In genomic region chr6:169453221-169453620, GRCh38 we compare ENCODE assay signal across 30 cellular contexts.
A peak's percentile ranks its signal among the peaks of the same experiment; 100 is the strongest.
DNase-seq lines count a peak whose midpoint lies in the region; ATAC-seq and TF ChIP-seq lines count a peak whose summit lies in the region.
"Had no signal": no experiment of that assay in that cellular context is flagged by ENCODE, and none has a peak within 500 bp of the region (broad histone marks: within the 10 kb centered on the region; RNA-seq: fewer than 3 reads in every experiment).

No MANE protein-coding gene starts in this region.

- peak overlapping the region; percentile 95 for H3K4ac ChIP-seq in IMR-90 (ENCODE audit: low read depth, low read length)

- H4K20me1 ChIP-seq in IMR-90 (ENCODE audit: insufficient read depth, low read length) = no peaks in the 10 kb centered on the region

- H3K4me3 ChIP-seq in IMR-90 (ENCODE audit: insufficient read depth, low read depth, low read length) (no peak overlapping the region), fibroblast of mammary gland (ENCODE audit: control insufficient read depth, low read depth, low read length) (no peak overlapping the region), skin epidermis (no peak overlapping the region), vagina (no peak overlapping the region), prostate gland (no peak overlapping the region)
- H3K4me3 ChIP-seq: cardiac muscle cell, colonic mucosa had no signal

- H4K5ac ChIP-seq in IMR-90 (ENCODE audit: low read depth, low read length) = peak overlapping the region; percentile 90

- H2AK5ac ChIP-seq in IMR-90 (ENCODE audit: low read depth, low read length) = peak overlapping the region; percentile 87

- peaks cover 21% of the 10 kb centered on the region for H3K4me1 ChIP-seq in IMR-90 (ENCODE audit: control insufficient read depth, insufficient read depth, low read length)
- peaks cover 19% of the 10 kb centered on the region for H3K4me1 ChIP-seq in vagina
- H3K4me1 ChIP-seq in prostate gland (replicated peaks) = no peaks in the 10 kb centered on the region
- H3K4me1 ChIP-seq: colonic mucosa had no signal

- H4K8ac ChIP-seq in IMR-90 (ENCODE audit: low read depth in 2 of 2, low read length in 2 of 2) = peak overlapping the region; percentile 92 to 95; a peak in 3 of 4 replicates

- dilution Hi-C loops in IMR-90 (cut with HindIII; ENCODE audit: low sequenced_read_pairs, unreplicated experiment) = no loop called here

- H3K79me1 ChIP-seq in IMR-90 (ENCODE audit: low read depth in 1 of 2, low read length in 2 of 2) = no peaks in the 10 kb centered on the region

- DNase-seq in IMR-90 = no peak
- peak; percentile 36 for DNase-seq in fibroblast of mammary gland (ENCODE audit: low read depth)
- no peak for DNase-seq in vagina (ENCODE audit: extremely low spot score in 2 of 2)
- DNase-seq in NCI-H2227 (lab: John Stamatoyannopoulos, UW; ENCODE audit: unreplicated experiment) = no peak
- no peak for DNase-seq in prostate gland (ENCODE audit: low spot score)
- no peak for DNase-seq in Right ventricle myocardium inferior (ENCODE audit: missing footprints)
- DNase-seq: activated CD4-positive, alpha-beta T cell treated with anti-CD3 and anti-CD28 coated beads, Interleukin-2, amount 50 U/mL, for 4 hours; activated CD8-positive, alpha-beta memory T cell treated with anti-CD3 and anti-CD28 coated beads, Interleukin-2, amount 10 ng/mL, durations not matched to agents 7 days and 5 days; activated gamma-delta T cell; activated naive CD8-positive, alpha-beta T cell treated with anti-CD3 and anti-CD28 coated beads for 36 hours; activated T-cell treated with anti-CD3 and anti-CD28 coated beads, Interleukin-2, amount 50 U/mL, for 4 hours; anterior cingulate cortex; colonic mucosa; DMS79; effector memory CD4-positive, alpha-beta T cell; foreskin melanocyte; kidney; left ventricle myocardium superior; midbrain; naive thymus-derived CD8-positive, alpha-beta T cell; NCI-H1092; NCI-H187 treated with DMSO at 0.1 percent for 48 hours; NCI-H2171 treated with DMSO at 0.1 percent for 48 hours; NCI-H524 treated with DMSO at 0.1 percent for 48 hours; nucleus accumbens; stimulated activated naive B cell treated with anti-CD40 and anti-IgM and Interleukin-4, amounts not matched to agents 10 μg/mL and 1 μg/mL and 100 μg/mL, for 72 hours; T-helper 2 cell had no signal

- peak overlapping the region; percentile 83 for H3K18ac ChIP-seq in IMR-90 (ENCODE audit: low read depth, low read length)

- H2BK20ac ChIP-seq in IMR-90 (ENCODE audit: low read depth, low read length) = peak overlapping the region; percentile 88

- peak overlapping the region; percentile 63; the same call in 1 of the 2 replicates for H3K14ac ChIP-seq in IMR-90 (replicated peaks; ENCODE audit: low read depth, low read length)

- no peak for TF ChIP-seq POLR2A in IMR-90 (IDR thresholded peaks at IDR 0.05; ENCODE audit: low read depth, low read length)
- no peak for TF ChIP-seq POLR2A in vagina (IDR thresholded peaks at IDR 0.05)
- no peak for TF ChIP-seq POLR2A in prostate gland (IDR thresholded peaks at IDR 0.05)

- intact Hi-C loops in IMR-90 (cut with micrococcal nuclease) (loop anchor here (2.0 to 10.0 kb wide), 3 partner anchors 58 to 378 kb away; partner anchors contain the start of gene THBS2), vagina (cut with DNase I) (no loop called here), prostate gland (cut with DNase I) (no loop called here), Right ventricle myocardium inferior (cut with DNase I) (no loop called here)

- no peak overlapping the region for H2AFZ ChIP-seq in IMR-90 (replicated peaks; ENCODE audit: low read length, poor library complexity)

- H2BK15ac ChIP-seq in IMR-90 (ENCODE audit: low read depth, low read length) = peak overlapping the region; percentile 69; the same call in 2 of the 3 replicates

- whole genome bisulfite sequencing in IMR-90 (ENCODE audit: extremely low coverage in 2 of 2, insufficient read length in 1 of 2), 2 experiments = 100% methylated on average over 1 of the region's 4 CpGs; no CpG with 5 or more reads in 1 of the 2 experiments
- WGBS in prostate gland = 92% methylated on average over 4 of the region's 4 CpGs

- no peaks in the 10 kb centered on the region for H3K9me3 ChIP-seq in IMR-90 (ENCODE audit: control insufficient read depth, insufficient read depth, low read length)
- no peaks in the 10 kb centered on the region for H3K9me3 ChIP-seq in vagina
- H3K9me3 ChIP-seq in prostate gland = no peaks in the 10 kb centered on the region
- H3K9me3 ChIP-seq: colonic mucosa had no signal

- no peak for ATAC-seq in IMR-90 (ENCODE audit: low read depth)
- no peak for ATAC-seq in Right ventricle myocardium inferior
- ATAC-seq: activated CD8-positive, alpha-beta memory T cell treated with anti-CD3 and anti-CD28 coated beads, Interleukin-2, amount 10 ng/mL, durations not matched to agents 7 days and 5 days; activated T-cell treated with anti-CD3 and anti-CD28 coated beads, Interleukin-2, amount 50 U/mL, for 4 hours; naive thymus-derived CD8-positive, alpha-beta T cell; stimulated activated naive B cell treated with anti-CD40 and anti-IgM and Interleukin-4, amounts not matched to agents 10 μg/mL and 1 μg/mL and 100 μg/mL, for 72 hours had no signal

- H3K27ac ChIP-seq in IMR-90 (ENCODE audit: insufficient read depth, low read length) = peak overlapping the region; percentile 49; the same call in 1 of the 2 replicates
- peak overlapping the region in 18 of 21 experiments; percentile 58 to 93 (median 84) for H3K27ac ChIP-seq in skin epidermis
- H3K27ac ChIP-seq in vagina = peak overlapping the region; percentile 86
- H3K27ac ChIP-seq in prostate gland = no peak overlapping the region
- H3K27ac ChIP-seq: cardiac muscle cell, colonic mucosa, epithelial cell of prostate had no signal

- H4K91ac ChIP-seq in IMR-90 (ENCODE audit: insufficient read depth, low read depth, low read length) = peak overlapping the region; percentile 97

- H2AK9ac ChIP-seq in IMR-90 (replicated peaks; ENCODE audit: low read depth, low read length, poor library complexity) = no peak overlapping the region

- peaks cover 26% of the 10 kb centered on the region; the same call in 1 of the 2 replicates for H3K9me1 ChIP-seq in IMR-90 (ENCODE audit: insufficient read depth, low read length)

- no peak overlapping the region for H3K4me2 ChIP-seq in IMR-90 (ENCODE audit: low read depth, low read length)

- no peaks in the 10 kb centered on the region for H3K36me3 ChIP-seq in IMR-90 (ENCODE audit: control insufficient read depth, insufficient read depth, low read length)
- H3K36me3 ChIP-seq in vagina = no peaks in the 10 kb centered on the region
- H3K36me3 ChIP-seq in prostate gland = no peaks in the 10 kb centered on the region
- H3K36me3 ChIP-seq: cardiac muscle cell, colonic mucosa had no signal

- no peak overlapping the region for H3K9ac ChIP-seq in IMR-90 (ENCODE audit: low read depth, low read length)

- CTCF ChIA-PET in IMR-90 (lab: Yijun Ruan, JAX) = no interaction called here

- TF ChIP-seq RAD21 in IMR-90 (IDR thresholded peaks at IDR 0.05; ENCODE audit: low read length) = no peak

- peak overlapping the region; percentile 99 for H2BK120ac ChIP-seq in IMR-90 (ENCODE audit: low read depth, low read length)

- POLR2A ChIA-PET in IMR-90 (lab: Charles Lee; ENCODE audit: unreplicated experiment) = no interaction called here

- BruUV-seq in IMR-90 (replicated peaks; lab: Mats Ljungman, UMichigan) = no TSS peak

- TF ChIP-seq CTCF in IMR-90 (conservative IDR thresholded peaks at IDR 0.05; ENCODE audit: low read depth, low read length) (no peak), fibroblast of mammary gland (conservative IDR thresholded peaks at IDR 0.05; ENCODE audit: control insufficient read depth, insufficient read depth, low read depth, low read length) (no peak), vagina (IDR thresholded peaks at IDR 0.05) (no peak), prostate gland (IDR thresholded peaks at IDR 0.05) (no peak)

- H3K27me3 ChIP-seq in IMR-90 (ENCODE audit: control insufficient read depth, insufficient read depth, low read length) (no peaks in the 10 kb centered on the region), vagina (no peaks in the 10 kb centered on the region), prostate gland (replicated peaks; ENCODE audit: insufficient read depth) (no peaks in the 10 kb centered on the region)
- H3K27me3 ChIP-seq: cardiac muscle cell, colonic mucosa had no signal

- in situ Hi-C loops in IMR-90 (cut with MboI; ENCODE audit: low sequenced_read_pairs) = no loop called here

- no peak overlapping the region for H3K56ac ChIP-seq in IMR-90 (ENCODE audit: extremely low read depth, insufficient read depth, low read length)

- 0 out of 2 replicates have a peak overlapping the region, but pooled peaks have one; percentile 8 for H3K23ac ChIP-seq in IMR-90 (ENCODE audit: low read depth, low read length)

- H2BK5ac ChIP-seq in IMR-90 (ENCODE audit: low read depth, low read length, poor library complexity, severe bottlenecking) = peak overlapping the region; percentile 91

TF ChIP-seq in IMR-90, 13 proteins besides CTCF, POLR2A, EP300 and RAD21:
- TF ChIP-seq FOS (IDR thresholded peaks at IDR 0.05; ENCODE audit: low read depth, low read length) (no peak), ELK1 (IDR thresholded peaks at IDR 0.05; ENCODE audit: borderline replicate concordance, low read depth, low read length) (no peak), SMC3 (IDR thresholded peaks at IDR 0.05; ENCODE audit: low read depth, low read length) (no peak), CHD1 (IDR thresholded peaks at IDR 0.05; ENCODE audit: low read depth, low read length) (no peak), MAFK (IDR thresholded peaks at IDR 0.05; ENCODE audit: low read depth, low read length) (no peak), MAZ (IDR thresholded peaks at IDR 0.05; ENCODE audit: borderline replicate concordance, low read depth, low read length) (no peak)

Comparison
In these comparisons a context has a peak if more than half of its experiments do, and no peak if none do; other contexts are left out.
1. H3K27ac ChIP-seq: peak in IMR-90 (single experiment), skin epidermis (18 of 21) and vagina (single experiment); none in prostate gland (0 of 2).